8 cellular contexts compared by ENCODE assay signal in genomic region chr19:57192064-57192395, GRCh38. TPM values are rescaled to one million over a fixed set of nuclear protein-coding genes. Genes with fewer than 3 reads are reported as not detected.
DNase-seq lines count a peak whose midpoint lies in the region; ATAC-seq and TF ChIP-seq lines count a peak whose summit lies in the region.

No MANE protein-coding gene starts in this region.

- peaks cover 35% of the 10 kb centered on the region for H3K4me1 Mint-ChIP-seq in activated naive CD4-positive, alpha-beta T cell treated with anti-CD3 and anti-CD28 coated beads, Interleukin-2, amount 50 U/mL, for 24 hours
- peaks cover 26% of the 10 kb centered on the region for H3K4me1 Mint-ChIP-seq in activated naive CD8-positive, alpha-beta T cell treated with anti-CD3 and anti-CD28 coated beads for 36 hours

- no peak for DNase-seq in activated naive CD4-positive, alpha-beta T cell (lab: John Stamatoyannopoulos, UW)
- DNase-seq in activated naive CD8-positive, alpha-beta T cell treated with anti-CD3 and anti-CD28 coated beads for 36 hours: peak; percentile 4
- DNase-seq in substantia nigra (lab: John Stamatoyannopoulos, UW): no peak
- no peak for DNase-seq in HAP-1 (ENCODE audit: low spot score in 2 of 2)
- DNase-seq in LoVo (ENCODE audit: low spot score): no peak

- in situ Hi-C loops in HAP-1 (cut with MboI; ENCODE audit: low sequenced_read_pairs): no loop called here

- H3K9me3 ChIP-seq in iPS-20b (ENCODE audit: insufficient read depth, low read depth, low read length) (peaks cover 38% of the 10 kb centered on the region), HAP-1 (no peaks in the 10 kb centered on the region)

- peaks cover 4% of the 10 kb centered on the region for H3K27me3 Mint-ChIP-seq in activated naive CD4-positive, alpha-beta T cell treated with anti-CD3 and anti-CD28 coated beads, Interleukin-2, amount 50 U/mL, for 24 hours
- H3K27me3 Mint-ChIP-seq in activated naive CD8-positive, alpha-beta T cell treated with anti-CD3 and anti-CD28 coated beads for 36 hours: peaks cover 5% of the 10 kb centered on the region

- peak overlapping the region; percentile 75 for H3K9ac ChIP-seq in iPS-20b (ENCODE audit: low read depth, low read length)

- no peak for TF ChIP-seq POLR2A in GM18505 (IDR thresholded peaks at IDR 0.05; ENCODE audit: borderline replicate concordance, extremely low read depth, insufficient read depth, insufficient read length)

- H3K4me3 ChIP-seq in iPS-20b (ENCODE audit: low read length) (peak overlapping the region; percentile 80), HAP-1 (no peak overlapping the region)

- peaks cover 35% of the 10 kb centered on the region for H3K9me3 Mint-ChIP-seq in activated naive CD4-positive, alpha-beta T cell treated with anti-CD3 and anti-CD28 coated beads, Interleukin-2, amount 50 U/mL, for 24 hours
- peaks cover 35% of the 10 kb centered on the region for H3K9me3 Mint-ChIP-seq in activated naive CD8-positive, alpha-beta T cell treated with anti-CD3 and anti-CD28 coated beads for 36 hours

- no peak overlapping the region for H3K27ac ChIP-seq in iPS-20b (ENCODE audit: low read length)
- peak overlapping the region; percentile 89 for H3K27ac ChIP-seq in substantia nigra (ENCODE audit: low read depth, low read length, poor library complexity, severe bottlenecking)

- peak overlapping the region; percentile 94 for H3K4me3 Mint-ChIP-seq in activated naive CD4-positive, alpha-beta T cell treated with anti-CD3 and anti-CD28 coated beads, Interleukin-2, amount 50 U/mL, for 24 hours
- H3K4me3 Mint-ChIP-seq in activated naive CD8-positive, alpha-beta T cell treated with anti-CD3 and anti-CD28 coated beads for 36 hours: peak overlapping the region; percentile 90

- H3K27ac Mint-ChIP-seq in activated naive CD4-positive, alpha-beta T cell treated with anti-CD3 and anti-CD28 coated beads, Interleukin-2, amount 50 U/mL, for 24 hours: peak overlapping the region; percentile 62
- H3K27ac Mint-ChIP-seq in activated naive CD8-positive, alpha-beta T cell treated with anti-CD3 and anti-CD28 coated beads for 36 hours: peak overlapping the region; percentile 81

- H3K27me3 ChIP-seq in iPS-20b (ENCODE audit: insufficient read depth, low read length) (no peaks in the 10 kb centered on the region), HAP-1 (ENCODE audit: low read depth) (no peaks in the 10 kb centered on the region)

- H3K4me1 ChIP-seq in iPS-20b (ENCODE audit: insufficient read depth, low read length) (no peaks in the 10 kb centered on the region), HAP-1 (no peaks in the 10 kb centered on the region)

- peaks cover 57% of the 10 kb centered on the region for H3K36me3 Mint-ChIP-seq in activated naive CD4-positive, alpha-beta T cell treated with anti-CD3 and anti-CD28 coated beads, Interleukin-2, amount 50 U/mL, for 24 hours
- H3K36me3 Mint-ChIP-seq in activated naive CD8-positive, alpha-beta T cell treated with anti-CD3 and anti-CD28 coated beads for 36 hours: peaks cover 82% of the 10 kb centered on the region

- no peak for ATAC-seq in GM18505 (IDR thresholded peaks at IDR 0.05; ENCODE audit: unreplicated experiment)

- H3K36me3 ChIP-seq in iPS-20b (ENCODE audit: insufficient read depth, low read depth, low read length) (peaks cover 41% of the 10 kb centered on the region), HAP-1 (replicated peaks) (no peaks in the 10 kb centered on the region)

RNA-seq across cellular contexts. Expression of gene ZNF264, which starts 0.7 kb away (rescaled TPM):
- 10 to 100 TPM; 20.0 to 21.7 TPM for total RNA-seq in activated naive CD8-positive, alpha-beta T cell treated with anti-CD3 and anti-CD28 coated beads for 36 hours

RNA-seq across cellular contexts. Expression of gene DUXA, which starts 24.7 kb away (rescaled TPM):
- not detected for total RNA-seq in activated naive CD8-positive, alpha-beta T cell treated with anti-CD3 and anti-CD28 coated beads for 36 hours

RNA-seq across cellular contexts. Expression of gene AURKC, which starts 38.8 kb away (rescaled TPM):
- total RNA-seq in activated naive CD8-positive, alpha-beta T cell treated with anti-CD3 and anti-CD28 coated beads for 36 hours: 1 to 10 TPM; 1.2 to 1.3 TPM

RNA-seq across cellular contexts. Expression of gene ZIM3, which starts 47.0 kb away (rescaled TPM):
- total RNA-seq in activated naive CD8-positive, alpha-beta T cell treated with anti-CD3 and anti-CD28 coated beads for 36 hours: not detected

RNA-seq across cellular contexts. Expression of gene ZNF805, which starts 48.4 kb away (rescaled TPM):
- 1 to 10 TPM; 9.7 TPM for total RNA-seq in activated naive CD8-positive, alpha-beta T cell treated with anti-CD3 and anti-CD28 coated beads for 36 hours
